ENCODE assay signal across 28 cellular contexts in the genomic region with DNA sequence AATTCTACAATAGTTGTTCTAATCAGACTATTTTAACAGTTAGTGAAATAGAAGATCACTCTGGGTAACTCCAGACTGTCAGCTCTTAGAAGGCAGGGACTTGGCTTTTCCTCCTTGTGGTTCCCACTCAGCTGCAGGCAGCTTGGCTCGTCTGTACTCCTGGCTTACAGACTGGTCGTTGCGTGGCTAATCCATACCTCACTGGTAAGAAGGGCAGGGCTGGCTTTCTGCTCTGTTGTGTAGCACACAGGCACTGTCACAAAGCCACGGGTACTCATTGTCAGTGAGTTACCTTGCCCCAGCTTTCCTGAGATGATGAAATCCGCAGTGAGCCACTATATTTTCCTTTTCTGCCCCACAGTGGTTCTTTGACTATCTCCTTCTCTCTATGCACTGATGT.
"Had no signal": no experiment of that assay in that cellular context is flagged by ENCODE, and none has a peak within 500 bp of the region (broad histone marks: within the 10 kb centered on the region; RNA-seq: fewer than 3 reads in every experiment).

No MANE protein-coding gene starts in this region.

- H3K9me3 Mint-ChIP-seq: mesothelial cell of epicardium; naive B cell; nephron progenitor cell; stimulated activated naive B cell treated with anti-CD40 and anti-IgM and Interleukin-4, amounts not matched to agents 10 μg/mL and 1 μg/mL and 100 μg/mL, for 72 hours had no signal

- H3K36me3 Mint-ChIP-seq: immature natural killer cell; mesothelial cell of epicardium; stimulated activated naive B cell treated with anti-CD40 and anti-IgM and Interleukin-4, amounts not matched to agents 10 μg/mL and 1 μg/mL and 100 μg/mL, for 72 hours had no signal

- H3K4me3 Mint-ChIP-seq: immature natural killer cell; mesothelial cell of epicardium; naive B cell; nephron progenitor cell; stimulated activated naive B cell treated with anti-CD40 and anti-IgM and Interleukin-4, amounts not matched to agents 10 μg/mL and 1 μg/mL and 100 μg/mL, for 72 hours had no signal

- DNase-seq: hippocampal formation; immature natural killer cell; kidney; left colon; left lung; lower lobe of right lung; mammary epithelial cell; mesenchymal stem cell; naive B cell; nephron progenitor cell; ovary; posterior cingulate gyrus; retina; right cardiac atrium; stimulated activated CD4-positive, alpha-beta T cell treated with anti-CD3 and anti-CD28 coated beads, Interleukin-12 subunit alpha, Interleukin-12 subunit beta, amount 100 ng/mL, for 4 hours; stimulated activated CD4-positive, alpha-beta T cell treated with anti-CD3 and anti-CD28 coated beads, Interleukin-15, amount 100 ng/mL, for 24 hours; stimulated activated CD4-positive, alpha-beta T cell treated with anti-CD3 and anti-CD28 coated beads, Interleukin-2, amount 100 ng/mL, for 24 hours; stimulated activated CD4-positive, alpha-beta T cell treated with anti-CD3 and anti-CD28 coated beads, Interleukin-4, amount 100 ng/mL, for 1 hour; stimulated activated naive B cell treated with anti-CD40 and anti-IgM and Interleukin-4, amounts not matched to agents 10 μg/mL and 1 μg/mL and 100 μg/mL, for 72 hours; stimulated activated naive CD8-positive, alpha-beta T cell treated with anti-CD3 and anti-CD28 coated beads, Interleukin-15, Interleukin-2, amounts not matched to agents 100 U/mL and 50 U/mL, for 24 hours; stomach; testis; thyroid gland; transverse colon; upper lobe of right lung had no signal

- H3K9me3 ChIP-seq: left lung, lower lobe of right lung, ovary, prostate gland, stomach, testis, thyroid gland, transverse colon, upper lobe of right lung had no signal

- H3K36me3 ChIP-seq: left lung, lower lobe of right lung, ovary, prostate gland, stomach, thyroid gland, transverse colon, upper lobe of right lung had no signal

- H3K27ac ChIP-seq: left lung, lower lobe of right lung, ovary, prostate gland, skin epidermis, stomach, testis, thyroid gland, transverse colon, upper lobe of right lung had no signal

- H3K27me3 ChIP-seq: ovary, testis, thyroid gland had no signal

- H3K4me1 ChIP-seq: prostate gland had no signal

- H3K27ac Mint-ChIP-seq: immature natural killer cell; mesothelial cell of epicardium; naive B cell; nephron progenitor cell; stimulated activated naive B cell treated with anti-CD40 and anti-IgM and Interleukin-4, amounts not matched to agents 10 μg/mL and 1 μg/mL and 100 μg/mL, for 72 hours had no signal

- H3K4me3 ChIP-seq: left lung, lower lobe of right lung, ovary, prostate gland, skin epidermis, stomach, testis, thyroid gland, transverse colon, upper lobe of right lung had no signal
